In genomic region chr22:24091551-24092420, GRCh38 we compare ENCODE assay signal across 1 cellular context.
A peak's percentile ranks its signal among the peaks of the same experiment; 100 is the strongest.
TF ChIP-seq lines count a peak whose summit lies in the region.

No MANE protein-coding gene starts in this region.

TF ChIP-seq in K562, 482 proteins besides CTCF, POLR2A, EP300 and RAD21 (continued from another document and continues in another):
- TF ChIP-seq, protein P1, sequence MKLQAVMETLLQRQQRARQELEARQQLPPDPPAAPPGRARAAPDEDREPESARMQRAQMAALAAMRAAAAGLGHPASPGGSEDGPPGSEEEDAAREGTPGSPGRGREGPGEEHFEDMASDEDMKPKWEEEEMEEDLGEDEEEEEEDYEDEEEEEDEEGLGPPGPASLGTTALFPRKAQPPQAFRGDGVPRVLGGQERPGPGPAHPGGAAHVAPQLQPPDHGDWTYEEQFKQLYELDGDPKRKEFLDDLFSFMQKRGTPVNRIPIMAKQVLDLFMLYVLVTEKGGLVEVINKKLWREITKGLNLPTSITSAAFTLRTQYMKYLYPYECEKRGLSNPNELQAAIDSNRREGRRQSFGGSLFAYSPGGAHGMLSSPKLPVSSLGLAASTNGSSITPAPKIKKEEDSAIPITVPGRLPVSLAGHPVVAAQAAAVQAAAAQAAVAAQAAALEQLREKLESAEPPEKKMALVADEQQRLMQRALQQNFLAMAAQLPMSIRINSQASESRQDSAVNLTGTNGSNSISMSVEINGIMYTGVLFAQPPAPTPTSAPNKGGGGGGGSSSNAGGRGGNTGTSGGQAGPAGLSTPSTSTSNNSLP (IDR thresholded peaks at IDR 0.05; ENCODE audit: borderline replicate concordance, low read depth, low read length) = peak; percentile 84; the same call in 1 of the 2 replicates
- TF ChIP-seq FUS (optimal IDR thresholded peaks at IDR 0.05; ENCODE audit: low read depth, low read length) (no peak), CHCHD3 (CRISPR knock-in tag; IDR thresholded peaks at IDR 0.05) (no peak), NRF1 (conservative IDR thresholded peaks at IDR 0.05 in 1 of 2, IDR thresholded peaks at IDR 0.05 in 1 of 2) (peak; percentile 32 to 34; a peak in 2 of 4 replicates), TAF9B (IDR thresholded peaks at IDR 0.05; ENCODE audit: partially characterized antibody) (no peak), PHF20 (IDR thresholded peaks at IDR 0.05; ENCODE audit: partially characterized antibody) (no peak), WHSC1 (IDR thresholded peaks at IDR 0.05; ENCODE audit: low read length) (no peak), ZMIZ1 (IDR thresholded peaks at IDR 0.05; ENCODE audit: low read depth in 2 of 2, low read length in 2 of 2) (peak in 1 of 2 experiments; percentile 58; a peak in 1 of 4 replicates), HMBOX1 (IDR thresholded peaks at IDR 0.05) (no peak), GABPB1 (CRISPR knock-in tag; IDR thresholded peaks at IDR 0.05) (0 out of 2 replicates have a peak, but pooled peaks have one; percentile 43), CREB1 (IDR thresholded peaks at IDR 0.05) (0 out of 2 replicates have a peak, but pooled peaks have one; percentile 24), CREB1 (CRISPR knock-in tag; IDR thresholded peaks at IDR 0.05) (no peak), SRSF3 (IDR thresholded peaks at IDR 0.05; ENCODE audit: insufficient read depth, low read length) (no peak), JUNB (CRISPR knock-in tag; conservative IDR thresholded peaks at IDR 0.05) (no peak), ZNF592 (IDR thresholded peaks at IDR 0.05) (peak; percentile 73), ZNF175 (CRISPR knock-in tag; IDR thresholded peaks at IDR 0.05; ENCODE audit: low read depth) (peak; percentile 66), SRSF7 (optimal IDR thresholded peaks at IDR 0.05; ENCODE audit: low read depth, low read length) (no peak), XRCC4 (IDR thresholded peaks at IDR 0.05; ENCODE audit: extremely low read depth, insufficient read depth, insufficient read length) (no peak), HSF4 (CRISPR knock-in tag; IDR thresholded peaks at IDR 0.05; ENCODE audit: borderline replicate concordance) (no peak), SIN3B (IDR thresholded peaks at IDR 0.05; ENCODE audit: low read depth) (no peak), STAT5A (IDR thresholded peaks at IDR 0.05; ENCODE audit: borderline replicate concordance, low read length) (peak; percentile 75), ZBTB7A (IDR thresholded peaks at IDR 0.05; ENCODE audit: borderline replicate concordance, control insufficient read depth, low read depth, low read length) (no peak), BRD4 (IDR thresholded peaks at IDR 0.05) (no peak), NR2C2 (CRISPR knock-in tag; IDR thresholded peaks at IDR 0.05) (no peak), NR2C2 (tag; IDR thresholded peaks at IDR 0.05) (peak; percentile 28; the same call in 1 of the 2 replicates), CBX2 (IDR thresholded peaks at IDR 0.05; ENCODE audit: insufficient read depth, low read length, poor library complexity, severe bottlenecking) (no peak), L3MBTL2 (IDR thresholded peaks at IDR 0.05) (peak; percentile 27; the same call in 1 of the 2 replicates), CREM (IDR thresholded peaks at IDR 0.05; ENCODE audit: low read depth) (peak; percentile 26; the same call in 1 of the 2 replicates), POLR2AphosphoS5 (IDR thresholded peaks at IDR 0.05; ENCODE audit: control insufficient read depth, insufficient read depth, low read depth, low read length) (peak; percentile 79), SMAD1 (IDR thresholded peaks at IDR 0.05; ENCODE audit: low read depth, low read length, partially characterized antibody) (no peak), ZNF76 (CRISPR knock-in tag; IDR thresholded peaks at IDR 0.05; ENCODE audit: borderline replicate concordance) (no peak), TFAM (CRISPR knock-in tag; conservative IDR thresholded peaks at IDR 0.05) (no peak), NFIC (IDR thresholded peaks at IDR 0.05) (peak; percentile 70), ZNF639 (CRISPR knock-in tag; conservative IDR thresholded peaks at IDR 0.05 in 1 of 2, IDR thresholded peaks at IDR 0.05 in 1 of 2) (no peak), COPS2 (conservative IDR thresholded peaks at IDR 0.05) (no peak), MXI1 (IDR thresholded peaks at IDR 0.05; ENCODE audit: low read depth, low read length) (no peak), ZBTB26 (CRISPR knock-in tag; IDR thresholded peaks at IDR 0.05) (no peak), YY1 (IDR thresholded peaks at IDR 0.05; ENCODE audit: borderline replicate concordance in 1 of 3, control insufficient read depth in 1 of 3, extremely low read depth in 1 of 3, insufficient read depth in 3 of 3, insufficient read length in 1 of 3, insufficient replicate concordance in 2 of 3, low read depth in 1 of 3, low read length in 2 of 3) (no peak), MTA3 (IDR thresholded peaks at IDR 0.05; ENCODE audit: borderline replicate concordance) (peak; percentile 18; the same call in 1 of the 2 replicates), LARP7 (IDR thresholded peaks at IDR 0.05) (no peak), ZNF347 (CRISPR knock-in tag; IDR thresholded peaks at IDR 0.05; ENCODE audit: low read depth) (no peak), SMAD3 (CRISPR knock-in tag; conservative IDR thresholded peaks at IDR 0.05) (no peak), KLF6 (CRISPR knock-in tag; IDR thresholded peaks at IDR 0.05; ENCODE audit: borderline replicate concordance) (no peak), SETDB1 (IDR thresholded peaks at IDR 0.05; ENCODE audit: low read length) (no peak), SRF (CRISPR knock-in tag; IDR thresholded peaks at IDR 0.05) (no peak), GABPB2 (CRISPR knock-in tag; conservative IDR thresholded peaks at IDR 0.05) (no peak), MAX (CRISPR knock-in tag; IDR thresholded peaks at IDR 0.05) (peak; percentile 55), MTA2 (IDR thresholded peaks at IDR 0.05; ENCODE audit: low read depth) (peak; percentile 82), ZNF766 (CRISPR knock-in tag; conservative IDR thresholded peaks at IDR 0.05) (0 out of 2 replicates have a peak, but pooled peaks have one; percentile 44), ETS2 (tag; IDR thresholded peaks at IDR 0.05; ENCODE audit: borderline replicate concordance, poor library complexity, severe bottlenecking) (no peak), U2AF2 (optimal IDR thresholded peaks at IDR 0.05; ENCODE audit: low read depth, low read length) (no peak)
- TF ChIP-seq, protein P2, sequence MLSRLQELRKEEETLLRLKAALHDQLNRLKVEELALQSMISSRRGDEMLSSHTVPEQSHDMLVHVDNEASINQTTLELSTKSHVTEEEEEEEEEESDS (CRISPR knock-in tag; IDR thresholded peaks at IDR 0.05) = no peak
- TF ChIP-seq, protein P3, sequence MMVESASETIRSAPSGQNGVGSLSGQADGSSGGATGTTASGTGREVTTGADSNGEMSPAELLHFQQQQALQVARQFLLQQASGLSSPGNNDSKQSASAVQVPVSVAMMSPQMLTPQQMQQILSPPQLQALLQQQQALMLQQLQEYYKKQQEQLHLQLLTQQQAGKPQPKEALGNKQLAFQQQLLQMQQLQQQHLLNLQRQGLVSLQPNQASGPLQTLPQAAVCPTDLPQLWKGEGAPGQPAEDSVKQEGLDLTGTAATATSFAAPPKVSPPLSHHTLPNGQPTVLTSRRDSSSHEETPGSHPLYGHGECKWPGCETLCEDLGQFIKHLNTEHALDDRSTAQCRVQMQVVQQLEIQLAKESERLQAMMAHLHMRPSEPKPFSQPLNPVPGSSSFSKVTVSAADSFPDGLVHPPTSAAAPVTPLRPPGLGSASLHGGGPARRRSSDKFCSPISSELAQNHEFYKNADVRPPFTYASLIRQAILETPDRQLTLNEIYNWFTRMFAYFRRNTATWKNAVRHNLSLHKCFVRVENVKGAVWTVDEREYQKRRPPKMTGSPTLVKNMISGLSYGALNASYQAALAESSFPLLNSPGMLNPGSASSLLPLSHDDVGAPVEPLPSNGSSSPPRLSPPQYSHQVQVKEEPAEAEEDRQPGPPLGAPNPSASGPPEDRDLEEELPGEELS (CRISPR knock-in tag; IDR thresholded peaks at IDR 0.05; ENCODE audit: borderline replicate concordance) = no peak
- TF ChIP-seq, protein P4, sequence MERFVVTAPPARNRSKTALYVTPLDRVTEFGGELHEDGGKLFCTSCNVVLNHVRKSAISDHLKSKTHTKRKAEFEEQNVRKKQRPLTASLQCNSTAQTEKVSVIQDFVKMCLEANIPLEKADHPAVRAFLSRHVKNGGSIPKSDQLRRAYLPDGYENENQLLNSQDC (CRISPR knock-in tag; IDR thresholded peaks at IDR 0.05) = no peak
- TF ChIP-seq, protein P5, sequence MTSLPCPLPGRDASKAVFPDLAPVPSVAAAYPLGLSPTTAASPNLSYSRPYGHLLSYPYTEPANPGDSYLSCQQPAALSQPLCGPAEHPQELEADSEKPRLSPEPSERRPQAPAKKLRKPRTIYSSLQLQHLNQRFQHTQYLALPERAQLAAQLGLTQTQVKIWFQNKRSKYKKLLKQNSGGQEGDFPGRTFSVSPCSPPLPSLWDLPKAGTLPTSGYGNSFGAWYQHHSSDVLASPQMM (CRISPR knock-in tag; IDR thresholded peaks at IDR 0.05) = no peak
